ENCODE assay signal across 8 cellular contexts in the genomic region with DNA sequence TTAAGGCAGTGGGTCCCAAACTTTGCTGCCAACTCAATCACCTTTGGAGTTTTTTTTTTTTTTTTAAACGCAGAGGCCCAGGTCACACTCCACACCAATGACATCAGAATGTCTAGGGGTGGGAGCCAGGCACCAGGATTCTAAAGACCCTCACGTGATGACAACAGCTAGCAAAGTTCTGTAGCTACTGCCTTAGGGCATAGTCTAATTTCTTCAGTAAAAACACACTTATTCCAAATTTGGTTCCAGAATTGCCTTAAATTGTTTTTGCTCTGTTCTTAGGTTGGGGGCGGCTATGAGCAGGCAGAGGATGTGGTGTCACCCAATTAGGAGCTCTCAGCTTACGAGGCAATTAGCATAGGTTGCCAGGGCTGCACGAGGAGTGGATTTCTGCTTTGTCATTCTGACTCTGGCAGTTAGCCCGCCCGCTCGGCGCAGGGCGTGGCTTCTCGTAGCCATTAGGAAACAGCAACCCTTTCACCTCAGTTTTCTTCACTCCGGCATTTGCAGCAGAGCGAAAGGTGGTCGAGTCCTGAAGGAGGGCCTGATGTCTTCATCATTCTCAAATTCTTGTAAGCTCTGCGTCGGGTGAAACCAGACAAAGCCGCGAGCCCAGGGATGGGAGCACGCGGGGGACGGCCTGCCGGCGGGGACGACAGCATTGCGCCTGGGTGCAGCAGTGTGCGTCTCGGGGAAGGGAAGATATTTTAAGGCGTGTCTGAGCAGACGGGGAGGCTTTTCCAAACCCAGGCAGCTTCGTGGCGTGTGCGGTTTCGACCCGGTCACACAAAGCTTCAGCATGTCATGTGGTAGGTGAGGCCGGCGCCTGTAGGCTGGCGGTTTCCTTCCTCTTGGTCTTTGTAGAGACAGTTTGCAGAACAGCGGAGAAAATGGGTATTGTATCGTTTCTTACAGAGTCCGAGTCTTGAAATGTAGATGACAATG. TPM values are rescaled to one million over a fixed set of nuclear protein-coding genes. Genes with fewer than 3 reads are reported as not detected.
DNase-seq lines count a peak whose midpoint lies in the region; ATAC-seq and TF ChIP-seq lines count a peak whose summit lies in the region.

No MANE protein-coding gene starts in this region.

- peaks cover 40% of the 10 kb centered on the region for H4K20me1 ChIP-seq in IMR-90 (ENCODE audit: insufficient read depth, low read length)

- 0% methylated on average over 6 of the region's 40 CpGs; no CpG with 5 or more reads in 1 of the 2 experiments for WGBS in IMR-90 (ENCODE audit: extremely low coverage in 2 of 2, insufficient read length in 1 of 2), 2 experiments

- no peak for TF ChIP-seq RAD21 in IMR-90 (IDR thresholded peaks at IDR 0.05; ENCODE audit: low read length)

- H3K14ac ChIP-seq in IMR-90 (replicated peaks; ENCODE audit: low read depth, low read length) = peak overlapping the region; percentile 95

- H3K4me2 ChIP-seq in IMR-90 (ENCODE audit: low read depth, low read length) = peak overlapping the region; percentile 80

- ATAC-seq in GM21529 (IDR thresholded peaks at IDR 0.05; ENCODE audit: unreplicated experiment) (peak; percentile 86), IMR-90 (ENCODE audit: low read depth) (peak; percentile 80)

- CTCF ChIA-PET in IMR-90 (lab: Yijun Ruan, JAX) = interaction anchor here (0.7 to 2.5 kb wide), 3 partner anchors 32 to 65 kb away, joined by 3 to 5 read pairs (median 3); no protein-coding TSS in a partner anchor

- H3K9me3 ChIP-seq in IMR-90 (ENCODE audit: control insufficient read depth, insufficient read depth, low read length) = no peaks in the 10 kb centered on the region

- dilution Hi-C loops in IMR-90 (cut with HindIII; ENCODE audit: low sequenced_read_pairs, unreplicated experiment) = no loop called here

- peak overlapping the region; percentile 88 for H3K27ac ChIP-seq in IMR-90 (ENCODE audit: insufficient read depth, low read length)

- 0 out of 2 replicates have a peak, but pooled peaks cover 5% of the 10 kb centered on the region for H3K9me1 ChIP-seq in IMR-90 (ENCODE audit: insufficient read depth, low read length)

- H3K4me3 ChIP-seq in IMR-90 (ENCODE audit: insufficient read depth, low read depth, low read length) = peak overlapping the region; percentile 68

- TSS peak; percentile 64 for BruUV-seq in IMR-90 (replicated peaks; lab: Mats Ljungman, UMichigan)

- intact Hi-C loops in IMR-90 (cut with micrococcal nuclease) = loop anchor here (1.0 to 10.0 kb wide), 4 partner anchors 68 to 322 kb away; a partner anchor contains a TSS

- H3K56ac ChIP-seq in IMR-90 (ENCODE audit: extremely low read depth, insufficient read depth, low read length) = peak overlapping the region; percentile 97

- H4K8ac ChIP-seq in IMR-90 (ENCODE audit: low read depth in 2 of 2, low read length in 2 of 2) = peak overlapping the region; percentile 55 to 82; a peak in 3 of 4 replicates

- H3K18ac ChIP-seq in IMR-90 (ENCODE audit: low read depth, low read length) = peak overlapping the region; percentile 64

- H2BK20ac ChIP-seq in IMR-90 (ENCODE audit: low read depth, low read length) = peak overlapping the region; percentile 96

- peak overlapping the region; percentile 79 for H2AK5ac ChIP-seq in IMR-90 (ENCODE audit: low read depth, low read length)

- H2AK9ac ChIP-seq in IMR-90 (replicated peaks; ENCODE audit: low read depth, low read length, poor library complexity) = peak overlapping the region; percentile 96

- H3K23ac ChIP-seq in IMR-90 (ENCODE audit: low read depth, low read length) = peak overlapping the region; percentile 99

- peak overlapping the region; percentile 94 for H3K4ac ChIP-seq in IMR-90 (ENCODE audit: low read depth, low read length)

- peak overlapping the region; percentile 85 for H2AFZ ChIP-seq in IMR-90 (replicated peaks; ENCODE audit: low read length, poor library complexity)

- peak overlapping the region; percentile 99; the same call in 2 of the 3 replicates for H2BK15ac ChIP-seq in IMR-90 (ENCODE audit: low read depth, low read length)

- peak overlapping the region; percentile 95 for H2BK5ac ChIP-seq in IMR-90 (ENCODE audit: low read depth, low read length, poor library complexity, severe bottlenecking)

- H3K27me3 ChIP-seq in IMR-90 (ENCODE audit: control insufficient read depth, insufficient read depth, low read length) = no peaks in the 10 kb centered on the region

- POLR2A ChIA-PET in IMR-90 (lab: Charles Lee; ENCODE audit: unreplicated experiment) = interaction anchor here (0.8 to 3.6 kb wide), 10 partner anchors 8 to 80 kb away, joined by 3 to 28 read pairs (median 4); a partner anchor contains a TSS

- peaks cover 14% of the 10 kb centered on the region for H3K4me1 ChIP-seq in IMR-90 (ENCODE audit: control insufficient read depth, insufficient read depth, low read length)

- H4K91ac ChIP-seq in IMR-90 (ENCODE audit: insufficient read depth, low read depth, low read length) = peak overlapping the region; percentile 94

- peak overlapping the region; percentile 31 for H4K5ac ChIP-seq in IMR-90 (ENCODE audit: low read depth, low read length)

- peaks cover 14% of the 10 kb centered on the region for H3K36me3 ChIP-seq in IMR-90 (ENCODE audit: control insufficient read depth, insufficient read depth, low read length)

- in situ Hi-C loops in IMR-90 (cut with MboI; ENCODE audit: low sequenced_read_pairs) = loop anchor here (5.0 kb wide), 1 partner anchor 70 kb away; a partner anchor contains a TSS

- peak overlapping the region; percentile 94 for H2BK120ac ChIP-seq in IMR-90 (ENCODE audit: low read depth, low read length)

- peak; percentile 95 for DNase-seq in DMS153 (lab: John Stamatoyannopoulos, UW)
- DNase-seq in IMR-90 = peak; percentile 96
- peak; percentile 93 for DNase-seq in OCI-M2 (lab: John Stamatoyannopoulos, UW; ENCODE audit: unreplicated experiment)
- DNase-seq in activated T-cell treated with anti-CD3 and anti-CD28 coated beads, Interleukin-2, amount 50 U/mL, for 1 hour = peak; percentile 85
- DNase-seq in erythroblast (lab: John Stamatoyannopoulos, UW) = peak; percentile 98 to 99
- peak; percentile 95 for DNase-seq in mucosa of gallbladder (ENCODE audit: low spot score)
- DNase-seq in stimulated activated CD8-positive, alpha-beta memory T cell treated with anti-CD3 and anti-CD28 coated beads, Interleukin-4, amount 100 ng/mL, for 4 hours (ENCODE audit: low read depth in 2 of 2, low spot score in 1 of 2) = peak; percentile 80 to 82

- TF ChIP-seq POLR2A in IMR-90 (IDR thresholded peaks at IDR 0.05; ENCODE audit: low read depth, low read length) (peak; percentile 98), erythroblast (IDR thresholded peaks at IDR 0.05; ENCODE audit: low read length) (peak; percentile 97)

- H3K79me1 ChIP-seq in IMR-90 (ENCODE audit: low read depth in 1 of 2, low read length in 2 of 2) = peaks cover 3 to 23% of the 10 kb centered on the region in 2 experiments; a peak in 3 of 4 replicates

- H3K9ac ChIP-seq in IMR-90 (ENCODE audit: low read depth, low read length) = peak overlapping the region; percentile 94

- no peak for TF ChIP-seq CTCF in IMR-90 (conservative IDR thresholded peaks at IDR 0.05; ENCODE audit: low read depth, low read length)

TF ChIP-seq in IMR-90, 13 proteins besides CTCF, POLR2A, EP300 and RAD21:
- TF ChIP-seq NFE2L2 (IDR thresholded peaks at IDR 0.05; ENCODE audit: low read depth, low read length) (peak; percentile 100), RFX5 (IDR thresholded peaks at IDR 0.05; ENCODE audit: low read depth, low read length) (no peak), CEBPB (IDR thresholded peaks at IDR 0.05; ENCODE audit: low read depth, low read length) (peak; percentile 75; the same call in 1 of the 2 replicates), BHLHE40 (IDR thresholded peaks at IDR 0.05; ENCODE audit: low read depth, low read length) (peak; percentile 94), FOS (IDR thresholded peaks at IDR 0.05; ENCODE audit: low read depth, low read length) (no peak), MXI1 (IDR thresholded peaks at IDR 0.05; ENCODE audit: borderline replicate concordance, low read depth, low read length) (peak; percentile 61; the same call in 1 of the 2 replicates), CHD1 (IDR thresholded peaks at IDR 0.05; ENCODE audit: low read depth, low read length) (peak; percentile 99), MAZ (IDR thresholded peaks at IDR 0.05; ENCODE audit: borderline replicate concordance, low read depth, low read length) (no peak), MAFK (IDR thresholded peaks at IDR 0.05; ENCODE audit: low read depth, low read length) (peak; percentile 94)
- TF ChIP-seq, protein P1, sequence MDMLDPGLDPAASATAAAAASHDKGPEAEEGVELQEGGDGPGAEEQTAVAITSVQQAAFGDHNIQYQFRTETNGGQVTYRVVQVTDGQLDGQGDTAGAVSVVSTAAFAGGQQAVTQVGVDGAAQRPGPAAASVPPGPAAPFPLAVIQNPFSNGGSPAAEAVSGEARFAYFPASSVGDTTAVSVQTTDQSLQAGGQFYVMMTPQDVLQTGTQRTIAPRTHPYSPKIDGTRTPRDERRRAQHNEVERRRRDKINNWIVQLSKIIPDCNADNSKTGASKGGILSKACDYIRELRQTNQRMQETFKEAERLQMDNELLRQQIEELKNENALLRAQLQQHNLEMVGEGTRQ (IDR thresholded peaks at IDR 0.05; ENCODE audit: low read depth, low read length) = peak; percentile 88
- TF ChIP-seq, protein P2, sequence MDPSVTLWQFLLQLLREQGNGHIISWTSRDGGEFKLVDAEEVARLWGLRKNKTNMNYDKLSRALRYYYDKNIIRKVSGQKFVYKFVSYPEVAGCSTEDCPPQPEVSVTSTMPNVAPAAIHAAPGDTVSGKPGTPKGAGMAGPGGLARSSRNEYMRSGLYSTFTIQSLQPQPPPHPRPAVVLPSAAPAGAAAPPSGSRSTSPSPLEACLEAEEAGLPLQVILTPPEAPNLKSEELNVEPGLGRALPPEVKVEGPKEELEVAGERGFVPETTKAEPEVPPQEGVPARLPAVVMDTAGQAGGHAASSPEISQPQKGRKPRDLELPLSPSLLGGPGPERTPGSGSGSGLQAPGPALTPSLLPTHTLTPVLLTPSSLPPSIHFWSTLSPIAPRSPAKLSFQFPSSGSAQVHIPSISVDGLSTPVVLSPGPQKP (IDR thresholded peaks at IDR 0.05; ENCODE audit: borderline replicate concordance, low read depth, low read length) = no peak

RNA-seq across cellular contexts. Expression of a gene that starts 16.7 kb away (rescaled TPM):
- total RNA-seq in IMR-90 (2012; rRNA removed) = 4.1 and 6.9 TPM in 2 replicates
- 2.0 and 2.2 TPM in 2 replicates for polyA plus RNA-seq in IMR-90 (2012; rRNA removed)
- polyA plus RNA-seq in IMR-90 (2012; cell fraction: cytosol; rRNA removed) = 0.48 and 0.92 TPM in 2 replicates
- polyA plus RNA-seq in IMR-90 (2012; cell fraction: nucleus; rRNA removed; ENCODE audit: low replicate concordance) = 5.9 and 6.1 TPM in 2 replicates
- total RNA-seq in mucosa of gallbladder = 3.9 TPM

Comparison
In these comparisons a context has a peak if more than half of its experiments do, and no peak if none do; other contexts are left out.
1. Peak in every context shown above with its lines: DNase-seq, ATAC-seq, H3K4me3 ChIP-seq and H3K27ac ChIP-seq.